Comparison of ENCODE assay signal across 23 cellular contexts in genomic region chr18:12890964-12891363, GRCh38.
"Had no signal": no experiment of that assay in that cellular context is flagged by ENCODE, and none has a peak within 500 bp of the region (broad histone marks: within the 10 kb centered on the region; RNA-seq: fewer than 3 reads in every experiment).

No MANE protein-coding gene starts in this region.

- H3K27me3 ChIP-seq: brain microvascular endothelial cell had no signal

- H3K4me3 ChIP-seq: coronary artery, heart right ventricle, lower lobe of right lung, spleen, tibial nerve had no signal

- DNase-seq: activated CD4-positive, alpha-beta memory T cell treated with anti-CD3 and anti-CD28 coated beads, Interleukin-2, amount 10 ng/mL, durations not matched to agents 7 days and 5 days; activated CD4-positive, alpha-beta T cell treated with anti-CD3 and anti-CD28 coated beads for 1 hour; activated CD4-positive, alpha-beta T cell treated with anti-CD3 and anti-CD28 coated beads, Interleukin-2, amount 10 ng/mL, durations not matched to agents 7 days and 5 days; activated CD8-positive, alpha-beta memory T cell treated with anti-CD3 and anti-CD28 coated beads, Interleukin-2, amount 50 U/mL, for 48 hours; activated gamma-delta T cell; activated naive CD4-positive, alpha-beta T cell treated with anti-CD3 and anti-CD28 coated beads, Interleukin-2, amount 10 ng/mL, durations not matched to agents 7 days and 5 days; activated naive CD8-positive, alpha-beta T cell treated with anti-CD3 and anti-CD28 coated beads, Interleukin-2, amount 10 ng/mL, durations not matched to agents 7 days and 5 days; activated T-cell treated with anti-CD3 and anti-CD28 coated beads, Interleukin-2, amount 50 U/mL, for 24 hours; amniotic stem cell; brain microvascular endothelial cell; foreskin keratinocyte; heart right ventricle; lower lobe of right lung; mesenchymal stem cell; posterior cingulate gyrus; right cardiac atrium; spleen; stimulated activated naive CD4-positive, alpha-beta T cell treated with Interleukin-2 at 50 U/mL for 16 hours; T-helper 2 cell had no signal

- ATAC-seq: heart right ventricle had no signal

- H3K9me3 ChIP-seq: lower lobe of right lung, spleen had no signal

- H3K27ac ChIP-seq: brain microvascular endothelial cell, coronary artery, foreskin keratinocyte, heart right ventricle, lower lobe of right lung, spleen, tibial nerve had no signal

- H3K4me1 ChIP-seq: foreskin keratinocyte, lower lobe of right lung, tibial nerve had no signal

- H3K36me3 ChIP-seq: brain microvascular endothelial cell, heart right ventricle, lower lobe of right lung, spleen, tibial nerve had no signal

- FAIRE-seq: astrocyte, endothelial cell of umbilical vein had no signal
